ENCODE assay signal across 22 cellular contexts in the genomic region with DNA sequence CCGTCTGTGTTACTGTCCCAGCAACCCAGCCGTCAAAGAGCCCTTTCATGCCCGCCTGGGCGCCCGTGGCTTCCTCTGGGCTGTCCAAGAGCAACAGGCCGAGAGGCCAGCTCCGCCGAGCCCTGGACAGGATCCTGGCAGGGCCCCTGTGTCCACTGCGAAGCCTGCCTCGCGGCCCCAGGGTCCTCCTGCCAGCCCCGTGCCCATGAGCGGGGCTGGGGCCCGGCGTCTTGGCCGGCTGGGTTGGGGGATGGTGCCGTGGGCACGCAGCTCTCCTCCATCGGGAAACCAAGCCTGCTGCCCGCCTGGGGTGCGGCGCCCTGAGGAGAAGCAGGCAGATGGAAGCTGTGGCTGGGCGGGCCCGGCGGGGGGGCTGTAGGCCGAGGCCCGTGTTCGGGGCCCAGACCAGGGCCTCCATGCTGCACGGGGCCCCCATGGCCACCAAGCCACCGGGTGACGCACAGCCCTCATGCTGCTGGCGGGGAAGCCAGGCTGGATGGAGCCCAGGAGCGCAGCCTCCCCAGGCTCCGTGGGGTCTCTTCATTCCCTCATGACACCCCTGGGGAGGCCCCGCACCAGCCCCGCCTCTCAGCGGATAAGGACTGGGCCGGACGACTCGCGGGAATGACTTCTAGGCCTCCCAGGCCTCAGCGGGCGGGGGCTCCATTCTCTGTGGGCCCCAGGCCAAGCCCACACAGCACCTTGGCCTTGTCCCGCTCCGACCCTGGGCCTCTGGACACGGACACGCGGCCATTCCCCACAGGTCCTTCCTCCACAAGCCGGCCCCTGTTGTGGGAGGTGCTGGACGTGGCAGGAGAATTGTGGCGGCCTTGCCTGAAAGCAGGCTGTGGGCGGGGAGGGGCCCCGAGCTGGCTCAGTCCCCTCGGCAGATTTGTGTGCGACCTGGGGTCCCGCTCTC. TPM values are rescaled to one million over a fixed set of nuclear protein-coding genes. Genes with fewer than 3 reads are reported as not detected.
DNase-seq lines count a peak whose midpoint lies in the region; ATAC-seq and TF ChIP-seq lines count a peak whose summit lies in the region.
"Had no signal": no experiment of that assay in that cellular context is flagged by ENCODE, and none has a peak within 500 bp of the region (broad histone marks: within the 10 kb centered on the region; RNA-seq: fewer than 3 reads in every experiment).

A gene with protein sequence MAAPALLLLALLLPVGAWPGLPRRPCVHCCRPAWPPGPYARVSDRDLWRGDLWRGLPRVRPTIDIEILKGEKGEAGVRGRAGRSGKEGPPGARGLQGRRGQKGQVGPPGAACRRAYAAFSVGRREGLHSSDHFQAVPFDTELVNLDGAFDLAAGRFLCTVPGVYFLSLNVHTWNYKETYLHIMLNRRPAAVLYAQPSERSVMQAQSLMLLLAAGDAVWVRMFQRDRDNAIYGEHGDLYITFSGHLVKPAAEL (minus strand): TSS at position 81 of the 919 bp plus-strand sequence. CDS start 1,322 bp downstream, outside the sequence.

- no peak for DNase-seq in SK-N-SH
- no peak for DNase-seq in left lobe of liver (ENCODE audit: low spot score)
- DNase-seq in thoracic aorta (ENCODE audit: low spot score): no peak
- DNase-seq in NCI-H2227 treated with DMSO at 0.1 percent for 48 hours (lab: John Stamatoyannopoulos, UW): no peak
- no peak for DNase-seq in activated CD8-positive, alpha-beta T cell treated with anti-CD3 and anti-CD28 coated beads, Interleukin-2, amount 10 ng/mL, durations not matched to agents 7 days and 5 days
- DNase-seq in HEK293T (ENCODE audit: extremely low spot score): no peak
- DNase-seq: BE2C; CD8-positive, alpha-beta memory T cell; DMS79; HCEC 1CT; KG1; NCI-H1436; NCI-H2029 treated with DMSO at 0.1 percent for 48 hours; NCI-H2171 treated with DMSO at 0.1 percent for 48 hours; NCI-H774; PC-3 had no signal

- H3K4me3 Mint-ChIP-seq in activated CD8-positive, alpha-beta T cell treated with anti-CD3 and anti-CD28 coated beads, Interleukin-2, amount 10 ng/mL, durations not matched to agents 7 days and 5 days: no peak within 1 kb of the TSS
- H3K4me3 Mint-ChIP-seq: CD8-positive, alpha-beta memory T cell had no signal

- no peak within 1 kb of the TSS for H3K27ac Mint-ChIP-seq in activated CD8-positive, alpha-beta T cell treated with anti-CD3 and anti-CD28 coated beads, Interleukin-2, amount 10 ng/mL, durations not matched to agents 7 days and 5 days

- no peaks in the 10 kb centered on the region for H3K9me2 ChIP-seq in SK-N-SH

- WGBS in SK-N-SH (ENCODE audit: low lambda C conversion rate): 20% methylated on average over 14 of the region's 56 CpGs

- H3K27me3 Mint-ChIP-seq in activated CD8-positive, alpha-beta T cell treated with anti-CD3 and anti-CD28 coated beads, Interleukin-2, amount 10 ng/mL, durations not matched to agents 7 days and 5 days (ENCODE audit: low read depth): no peaks in the 10 kb centered on the region

- TF ChIP-seq CTCF in SK-N-SH (IDR thresholded peaks at IDR 0.05) (no peak), thoracic aorta (IDR thresholded peaks at IDR 0.05) (no peak)

- H2AFZ ChIP-seq in SK-N-SH (ENCODE audit: low read depth): no peak within 1 kb of the TSS

- POLR2A ChIA-PET in SK-N-SH (lab: Yijun Ruan, JAX): interaction anchor here (1.1 kb wide), 1 partner anchor 9 kb away, joined by 3 read pairs; no protein-coding TSS in a partner anchor
- POLR2A ChIA-PET in activated CD8-positive, alpha-beta T cell treated with anti-CD3 and anti-CD28 coated beads, Interleukin-2, amount 10 ng/mL, durations not matched to agents 7 days and 5 days (lab: Charles Lee): no interaction called here
- POLR2A ChIA-PET in HEK293T (lab: Yijun Ruan, JAX): no interaction called here

- H3K27ac ChIP-seq in SK-N-SH (ENCODE audit: low read depth in 2 of 2, low read length in 1 of 2) (no peak within 1 kb of the TSS), HUES6 (ENCODE audit: low read depth, low read length) (peak within 1 kb of the TSS; percentile 11; the same call in 1 of the 2 replicates), thoracic aorta (peak within 1 kb of the TSS; percentile 91 to 98)
- H3K27ac ChIP-seq: 22Rv1 had no signal

- peaks cover 6% of the 10 kb centered on the region for H3K36me3 Mint-ChIP-seq in activated CD8-positive, alpha-beta T cell treated with anti-CD3 and anti-CD28 coated beads, Interleukin-2, amount 10 ng/mL, durations not matched to agents 7 days and 5 days (ENCODE audit: low read depth)
- H3K36me3 Mint-ChIP-seq: CD8-positive, alpha-beta memory T cell had no signal

- H3K4me2 ChIP-seq in SK-N-SH: no peak within 1 kb of the TSS

- no peaks in the 10 kb centered on the region for H3K79me2 ChIP-seq in SK-N-SH (ENCODE audit: insufficient read depth)

- no peak within 1 kb of the TSS for H3K4me3 ChIP-seq in SK-N-SH (ENCODE audit: low read depth in 2 of 2, low read length in 1 of 2)
- H3K4me3 ChIP-seq in HUES6 (ENCODE audit: low read depth, low read length): no peak within 1 kb of the TSS
- H3K4me3 ChIP-seq in thoracic aorta: peak within 1 kb of the TSS; percentile 34

- peaks cover 3% of the 10 kb centered on the region for H3F3A ChIP-seq in SK-N-SH (replicated peaks; ENCODE audit: insufficient read depth)

- no peak for TF ChIP-seq RAD21 in SK-N-SH (IDR thresholded peaks at IDR 0.05; ENCODE audit: low read length)

- H4K20me1 ChIP-seq in SK-N-SH (ENCODE audit: insufficient read depth): peaks cover 13% of the 10 kb centered on the region; the same call in 1 of the 2 replicates

- TF ChIP-seq EP300 in SK-N-SH (IDR thresholded peaks at IDR 0.05; ENCODE audit: borderline replicate concordance in 1 of 2, low read depth in 1 of 2, low read length in 1 of 2): no peak

- no peaks in the 10 kb centered on the region for H3K4me1 Mint-ChIP-seq in activated CD8-positive, alpha-beta T cell treated with anti-CD3 and anti-CD28 coated beads, Interleukin-2, amount 10 ng/mL, durations not matched to agents 7 days and 5 days (ENCODE audit: low read depth)

- no peaks in the 10 kb centered on the region for H3K9me3 Mint-ChIP-seq in activated CD8-positive, alpha-beta T cell treated with anti-CD3 and anti-CD28 coated beads, Interleukin-2, amount 10 ng/mL, durations not matched to agents 7 days and 5 days (ENCODE audit: insufficient read depth)
- H3K9me3 Mint-ChIP-seq: CD8-positive, alpha-beta memory T cell had no signal

- H3K4me1 ChIP-seq in SK-N-SH (ENCODE audit: control insufficient read depth in 1 of 2, insufficient read depth in 2 of 2, low read depth in 1 of 2, low read length in 1 of 2) (no peaks in the 10 kb centered on the region), HUES6 (ENCODE audit: control insufficient read depth, insufficient read depth, low read length) (peaks cover 6% of the 10 kb centered on the region; the same call in 1 of the 2 replicates), thoracic aorta (ENCODE audit: control insufficient read depth in 1 of 2, low read depth in 2 of 2) (peaks cover 34 to 68% of the 10 kb centered on the region in 2 donors)
- H3K4me1 ChIP-seq: BE2C had no signal

- H3K9me3 ChIP-seq in SK-N-SH: no peaks in the 10 kb centered on the region
- no peaks in the 10 kb centered on the region for H3K9me3 ChIP-seq in HUES6 (ENCODE audit: control insufficient read depth, insufficient read depth, low read depth, low read length)
- no peaks in the 10 kb centered on the region for H3K9me3 ChIP-seq in thoracic aorta
- H3K9me3 ChIP-seq: BE2C had no signal

- H3K9ac ChIP-seq in SK-N-SH (no peak within 1 kb of the TSS), HUES6 (ENCODE audit: low read length) (no peak within 1 kb of the TSS)

- CTCF ChIA-PET in SK-N-SH (lab: Yijun Ruan, JAX): interaction anchor here (0.8 to 1.7 kb wide), 5 partner anchors 9 to 98 kb away, joined by 3 to 9 read pairs (median 5); no protein-coding TSS in a partner anchor
- CTCF ChIA-PET in activated CD8-positive, alpha-beta T cell treated with anti-CD3 and anti-CD28 coated beads, Interleukin-2, amount 10 ng/mL, durations not matched to agents 7 days and 5 days (lab: Charles Lee): no interaction called here
- CTCF ChIA-PET in HEK293T (lab: Yijun Ruan, JAX): interaction anchor here (0.6 kb wide), 1 partner anchor 39 kb away, joined by 4 read pairs; no protein-coding TSS in a partner anchor

- ATAC-seq in SK-N-SH treated with all-trans-retinoic acid at 6 μM for 48 hours: peak; percentile 8; the same call in 2 of the 3 replicates
- peak; percentile 5 for ATAC-seq in left lobe of liver
- ATAC-seq in thoracic aorta (ENCODE audit: insufficient number of reproducible peaks, low FRiP score, low read depth): no peak
- ATAC-seq in activated CD8-positive, alpha-beta T cell treated with anti-CD3 and anti-CD28 coated beads, Interleukin-2, amount 10 ng/mL, durations not matched to agents 7 days and 5 days: no peak
- ATAC-seq: PC-3 had no signal

- H3K36me3 ChIP-seq in SK-N-SH (replicated peaks in 1 of 2; ENCODE audit: control insufficient read depth in 1 of 2, insufficient read depth in 2 of 2, low read length in 1 of 2) (no peaks in the 10 kb centered on the region), HUES6 (ENCODE audit: control insufficient read depth, insufficient read depth, low read length) (no peaks in the 10 kb centered on the region), thoracic aorta (no peaks in the 10 kb centered on the region)
- H3K36me3 ChIP-seq: BE2C had no signal

- peaks cover 44% of the 10 kb centered on the region for H3K27me3 ChIP-seq in SK-N-SH (ENCODE audit: insufficient read depth)
- peaks cover 7% of the 10 kb centered on the region; the same call in 1 of the 2 replicates for H3K27me3 ChIP-seq in HUES6 (ENCODE audit: control insufficient read depth, insufficient read depth, low read length)
- no peaks in the 10 kb centered on the region for H3K27me3 ChIP-seq in thoracic aorta (replicated peaks; ENCODE audit: insufficient read depth)

TF ChIP-seq in SK-N-SH treated with all-trans-retinoic acid at 6 μM for 48 hours, 23 proteins besides CTCF, POLR2A, EP300 and RAD21 (continues in another document):
- TF ChIP-seq ZFP30 (CRISPR knock-in tag; IDR thresholded peaks at IDR 0.05): no peak

TF ChIP-seq in SK-N-SH, 30 proteins besides CTCF, POLR2A, EP300 and RAD21 (continues in another document):
- TF ChIP-seq RFX5 (IDR thresholded peaks at IDR 0.05; ENCODE audit: low read length) (no peak), SMC3 (IDR thresholded peaks at IDR 0.05; ENCODE audit: low read depth, low read length) (no peak), CHD2 (IDR thresholded peaks at IDR 0.05; ENCODE audit: low read length, partially characterized antibody) (no peak), EZH2phosphoT487 (IDR thresholded peaks at IDR 0.05; ENCODE audit: borderline replicate concordance, low read depth) (no peak)

TF ChIP-seq in HEK293T, 16 proteins besides CTCF, POLR2A, EP300 and RAD21 (continues in another document):
- TF ChIP-seq TARDBP (IDR thresholded peaks at IDR 0.05) (no peak), SUZ12 (IDR thresholded peaks at IDR 0.05) (no peak), ARNT (IDR thresholded peaks at IDR 0.05) (no peak), ELF4 (IDR thresholded peaks at IDR 0.05) (no peak), SP1 (IDR thresholded peaks at IDR 0.05) (no peak)

RNA-seq across cellular contexts. Expression of the gene that starts here (rescaled TPM):
- not detected in 2 replicates for polyA plus RNA-seq in SK-N-SH (2012; rRNA removed)
- polyA plus RNA-seq in SK-N-SH (2012; cell fraction: cytosol; rRNA removed): not detected in 2 replicates
- not detected in 2 replicates for polyA plus RNA-seq in SK-N-SH (2012; cell fraction: nucleus; rRNA removed)
- total RNA-seq in left lobe of liver (not detected), thoracic aorta (1 to 10 TPM; 4.3 to 7.0 TPM)
- total RNA-seq in activated CD8-positive, alpha-beta T cell treated with anti-CD3 and anti-CD28 coated beads, Interleukin-2, amount 10 ng/mL, durations not matched to agents 7 days and 5 days: not detected
- total RNA-seq: CD8-positive, alpha-beta memory T cell; NCI-H460; PC-3; SK-MEL-5 had no signal
- polyA plus RNA-seq: AG04450; CD8-positive, alpha-beta memory T cell had no signal

Comparison
In these comparisons a context has a peak if more than half of its experiments do, and no peak if none do; other contexts are left out.
1. Peak in ATAC-seq in left lobe of liver; RNA of the gene not detected or under 1 TPM.
2. H3K27ac ChIP-seq: peak in HUES6 (single experiment) and thoracic aorta (2 of 2); none in SK-N-SH (0 of 2).